In genomic region chr19:55075366-55075998, GRCh38 we compare ENCODE assay signal across 13 cellular contexts. TPM values are rescaled to one million over a fixed set of nuclear protein-coding genes. Genes with fewer than 3 reads are reported as not detected.
DNase-seq lines count a peak whose midpoint lies in the region; ATAC-seq, FAIRE-seq and TF ChIP-seq lines count a peak whose summit lies in the region.
"Had no signal": no experiment of that assay in that cellular context is flagged by ENCODE, and none has a peak within 500 bp of the region (broad histone marks: within the 10 kb centered on the region; RNA-seq: fewer than 3 reads in every experiment).

Gene EPS8L1 (plus strand): TSS chr19:55075869. CDS start chr19:55076445, 576 bp downstream.

- CTCF ChIA-PET in K562 (lab: Yijun Ruan, JAX; ENCODE audit: low intra/inter-chr PET ratio): no interaction called here

- TF ChIP-seq CTCF in K562 (IDR thresholded peaks at IDR 0.05 in 2 of 3, conservative IDR thresholded peaks at IDR 0.05 in 1 of 3; ENCODE audit: insufficient read depth in 2 of 3, low read depth in 1 of 3, low read length in 3 of 3): no peak
- TF ChIP-seq CTCF in stomach (IDR thresholded peaks at IDR 0.05): no peak

- H3K4me1 Mint-ChIP-seq in immature natural killer cell: peaks cover 14% of the 10 kb centered on the region in 2 donors

- H3K27me3 Mint-ChIP-seq in immature natural killer cell (ENCODE audit: low read depth in 3 of 3): peaks cover 8 to 18% (median 17%) of the 10 kb centered on the region in 3 donors

- peak; percentile 49 for FAIRE-seq in K562 (lab: Jason Lieb, UNC)

- in situ Hi-C loops in K562 (cut with MboI): no loop called here

- no peak within 1 kb of the TSS for H3K27ac Mint-ChIP-seq in immature natural killer cell
- H3K27ac Mint-ChIP-seq: stimulated activated naive CD8-positive, alpha-beta T cell treated with anti-CD3 and anti-CD28 coated beads, Interleukin-15, amount 100 ng/mL, for 72 hours had no signal

- H3K4me1 ChIP-seq in K562 (replicated peaks in 1 of 2; ENCODE audit: control insufficient read depth in 2 of 2, insufficient read depth in 2 of 2, low read length in 2 of 2) (peaks cover 9 to 33% of the 10 kb centered on the region in 2 experiments), stomach (peaks cover 14 to 31% (median 17%) of the 10 kb centered on the region in 4 donors)

- TF ChIP-seq POLR2A in K562 (conservative IDR thresholded peaks at IDR 0.05) (no peak), stomach (IDR thresholded peaks at IDR 0.05) (no peak)

- H3K27ac ChIP-seq in K562 (ENCODE audit: extremely low read depth, low read depth, low read length) (no peak within 1 kb of the TSS), stomach (peak within 1 kb of the TSS; percentile 49 to 74 (median 72))
- H3K27ac ChIP-seq: dorsolateral prefrontal cortex had no signal

- H3K27me3 ChIP-seq in K562 (ENCODE audit: control insufficient read depth in 2 of 2, insufficient read depth in 2 of 2, low read length in 2 of 2) (no peaks in the 10 kb centered on the region), stomach (peaks cover 1 to 89% (median 25%) of the 10 kb centered on the region in 3 donors)

- peak within 1 kb of the TSS in 1 of 2 experiments; percentile 43; a peak in 1 of 4 replicates for H3K9ac ChIP-seq in K562 (ENCODE audit: insufficient read depth in 1 of 2, low read depth in 2 of 2, low read length in 2 of 2)

- ATAC-seq in K562: no peak
- ATAC-seq in left colon: peak; percentile 64
- no peak for ATAC-seq in GM19351 (IDR thresholded peaks at IDR 0.05; ENCODE audit: unreplicated experiment)
- ATAC-seq: stimulated activated naive CD8-positive, alpha-beta T cell treated with anti-CD3 and anti-CD28 coated beads, Interleukin-15, amount 100 ng/mL, for 72 hours had no signal

- POLR2A ChIA-PET in K562 (lab: Yijun Ruan, JAX): interaction anchor here (0.6 to 1.6 kb wide), 4 partner anchors 7 to 304 kb away, joined by 3 to 4 read pairs (median 4); partner anchors contain the start of gene RDH13

- H3K4me3 ChIP-seq in K562: no peak within 1 kb of the TSS
- peak within 1 kb of the TSS; percentile 8 to 42 (median 32) for H3K4me3 ChIP-seq in stomach
- H3K4me3 ChIP-seq: dorsolateral prefrontal cortex had no signal

- BruUV-seq in K562 (replicated peaks; lab: Mats Ljungman, UMichigan): no TSS peak

- H3K4me2 ChIP-seq in K562 (ENCODE audit: insufficient read depth, low read length): no peak within 1 kb of the TSS

- no peak within 1 kb of the TSS for H3K4me3 Mint-ChIP-seq in immature natural killer cell
- H3K4me3 Mint-ChIP-seq: stimulated activated naive CD8-positive, alpha-beta T cell treated with anti-CD3 and anti-CD28 coated beads, Interleukin-15, amount 100 ng/mL, for 72 hours had no signal

- peaks cover 7% of the 10 kb centered on the region; the same call in 2 of the 3 replicates for H3K79me2 ChIP-seq in K562 (ENCODE audit: control insufficient read depth, insufficient read depth, low read length)

- WGBS in K562 (ENCODE audit: insufficient coverage, low coverage, missing lambda C conversion rate): 32% methylated on average over 18 of the region's 18 CpGs
- 19 to 35% (median 24%) methylated on average over 16 to 18 of the region's 18 CpGs for WGBS in stomach, 5 donors

- H4K20me1 ChIP-seq in K562 (replicated peaks; ENCODE audit: control insufficient read depth, insufficient read depth, low read length): no peaks in the 10 kb centered on the region

- intact Hi-C loops in K562 (cut with micrococcal nuclease) (no loop called here), left colon (cut with DNase I, micrococcal nuclease) (no loop called here), stomach (cut with DNase I; ENCODE audit: low total_unique reads) (no loop called here)

- no peaks in the 10 kb centered on the region for H3K9me1 ChIP-seq in K562 (ENCODE audit: control insufficient read depth, insufficient read depth, low read length)

- H2AFZ ChIP-seq in K562 (ENCODE audit: low read depth, low read length): no peak within 1 kb of the TSS

- TF ChIP-seq EP300 in K562 (IDR thresholded peaks at IDR 0.05; ENCODE audit: low read length) (no peak), stomach (IDR thresholded peaks at IDR 0.05) (no peak)

- H3K9me3 ChIP-seq in K562 (replicated peaks; ENCODE audit: control insufficient read depth, insufficient read depth, low read depth, low read length) (no peaks in the 10 kb centered on the region), stomach (no peaks in the 10 kb centered on the region)

- DNase-seq in LoVo (ENCODE audit: low spot score) (peak; percentile 34), K562 (ENCODE audit: extremely low read depth in 1 of 4, low spot score in 3 of 4) (no peak), left colon (peak; percentile 79 to 89), stomach (peak; percentile 89), ecto neural progenitor cell (ENCODE audit: low spot score) (no peak), retina (no peak), immature natural killer cell (no peak)
- DNase-seq: activated gamma-delta T cell; dorsolateral prefrontal cortex; IMR-90; stimulated activated CD4-positive, alpha-beta T cell treated with anti-CD3 and anti-CD28 coated beads, Interleukin-12 subunit alpha, Interleukin-12 subunit beta, amount 100 ng/mL, for 4 hours; stimulated activated naive CD8-positive, alpha-beta T cell treated with anti-CD3 and anti-CD28 coated beads, Interleukin-15, amount 100 ng/mL, for 72 hours had no signal

- peaks cover 7% of the 10 kb centered on the region; the same call in 1 of the 3 replicates for H3K36me3 ChIP-seq in K562 (ENCODE audit: control insufficient read depth, insufficient read depth, low read length)
- no peaks in the 10 kb centered on the region for H3K36me3 ChIP-seq in stomach

- H3K9me3 Mint-ChIP-seq in immature natural killer cell: peaks cover 0 to 5% (median 0%) of the 10 kb centered on the region in 6 donors

- H3K36me3 Mint-ChIP-seq in immature natural killer cell: no peaks in the 10 kb centered on the region

- no peak for TF ChIP-seq RAD21 in K562 (CRISPR knock-in tag; conservative IDR thresholded peaks at IDR 0.05 in 1 of 2, IDR thresholded peaks at IDR 0.05 in 1 of 2)

TF ChIP-seq in K562, 482 proteins besides CTCF, POLR2A, EP300 and RAD21:
- peak; percentile 28; the same call in 1 of the 2 replicates for TF ChIP-seq POLR2G (IDR thresholded peaks at IDR 0.05; ENCODE audit: low read depth, low read length)
- TF ChIP-seq POLR3A (IDR thresholded peaks at IDR 0.05; ENCODE audit: borderline replicate concordance, extremely low read depth, insufficient read depth, insufficient read length): no peak
- TF ChIP-seq RBM25 (IDR thresholded peaks at IDR 0.05; ENCODE audit: low read depth, low read length, severe bottlenecking): peak; percentile 5
- TF ChIP-seq BCOR (IDR thresholded peaks at IDR 0.05): peak; percentile 18; the same call in 1 of the 2 replicates
- TF ChIP-seq MLLT1 (IDR thresholded peaks at IDR 0.05): no peak
- no peak for TF ChIP-seq SNRNP70 (optimal IDR thresholded peaks at IDR 0.05; ENCODE audit: low read depth, low read length)

RNA-seq across cellular contexts. Expression of gene EPS8L1, which starts in this region (rescaled TPM):
- total RNA-seq in K562 (2011; cell fraction: chromatin; rRNA removed; ENCODE audit: low replicate concordance): 21.2 and 53.9 TPM in 2 replicates
- 25.4 and 29.5 TPM in 2 replicates for total RNA-seq in K562 (2011; cell fraction: nucleolus; rRNA removed)
- 24.6 and 30.8 TPM in 2 replicates for total RNA-seq in K562 (2011; cell fraction: nucleoplasm; rRNA removed)
- 18.1 and 21.3 TPM in 2 replicates for total RNA-seq in K562 (2014; rRNA removed)
- 6.8 and 8.0 TPM in 2 replicates for total RNA-seq in K562 (2014; rRNA removed; fragmentation: Illumina TruSeq; extraction: Trizol)
- total RNA-seq in K562 (2015; rRNA removed; fragmentation: Illumina TruSeq; extraction: Trizol): 9.6 and 11.5 TPM in 2 replicates
- 17.3 and 18.9 TPM in 2 replicates for total RNA-seq in K562 (2021)
- 11.9 and 13.2 TPM in 2 replicates for polyA plus RNA-seq in K562 (2011; rRNA removed)
- 9.1 and 15.2 TPM in 2 replicates for polyA plus RNA-seq in K562 (2011; cell fraction: cytosol; rRNA removed)
- 39.1 and 62.6 TPM in 2 replicates for polyA plus RNA-seq in K562 (2011; cell fraction: nucleus; rRNA removed)
- 22.7 and 23.7 TPM in 2 replicates for polyA plus RNA-seq in K562 (2012)
- 13.5 and 14.0 TPM in 2 replicates for polyA plus RNA-seq in K562 (2014; fragmentation: Illumina TruSeq; extraction: Trizol)
- polyA plus RNA-seq in K562 (2014; fragmentation: Nextera tagmentation; extraction: Ambion mirVana): under 1 TPM; 0.35 to 0.59 TPM
- polyA plus RNA-seq in K562 (2014; rRNA removed): 15.9 and 22.1 TPM in 2 replicates
- polyA minus RNA-seq in K562 (2011; rRNA and poly(A)+ RNA removed): 3.1 and 7.7 TPM in 2 replicates
- 5.2 and 6.4 TPM in 2 replicates for polyA minus RNA-seq in K562 (2011; cell fraction: cytosol; rRNA and poly(A)+ RNA removed)
- polyA minus RNA-seq in K562 (2011; cell fraction: nucleus; rRNA and poly(A)+ RNA removed): 10.0 and 12.8 TPM in 2 replicates
- 10 to 100 TPM; 42.1 to 75.9 TPM for total RNA-seq in left colon
- 100 to 1,000 TPM in 3 of 5 donors, 10 to 100 TPM in 2; 32.3 to 303 (median 114) TPM for total RNA-seq in stomach
- 100 to 1,000 TPM in 1 of 3 donors, 10 to 100 TPM in 2; 82.3 to 320 (median 87.5) TPM for polyA plus RNA-seq in stomach
- polyA plus RNA-seq in immature natural killer cell: 1 to 10 TPM; 4.5 to 7.3 (median 6.4) TPM

Comparison
In these comparisons a context has a peak if more than half of its experiments do, and no peak if none do; other contexts are left out.
1. DNase-seq: peak in LoVo (single experiment), left colon (2 of 2) and stomach (single experiment); none in K562 (0 of 4), ecto neural progenitor cell (single experiment), retina (single experiment) and immature natural killer cell (0 of 3).